ENCODE assay signal across 1 cellular context in the genomic region with DNA sequence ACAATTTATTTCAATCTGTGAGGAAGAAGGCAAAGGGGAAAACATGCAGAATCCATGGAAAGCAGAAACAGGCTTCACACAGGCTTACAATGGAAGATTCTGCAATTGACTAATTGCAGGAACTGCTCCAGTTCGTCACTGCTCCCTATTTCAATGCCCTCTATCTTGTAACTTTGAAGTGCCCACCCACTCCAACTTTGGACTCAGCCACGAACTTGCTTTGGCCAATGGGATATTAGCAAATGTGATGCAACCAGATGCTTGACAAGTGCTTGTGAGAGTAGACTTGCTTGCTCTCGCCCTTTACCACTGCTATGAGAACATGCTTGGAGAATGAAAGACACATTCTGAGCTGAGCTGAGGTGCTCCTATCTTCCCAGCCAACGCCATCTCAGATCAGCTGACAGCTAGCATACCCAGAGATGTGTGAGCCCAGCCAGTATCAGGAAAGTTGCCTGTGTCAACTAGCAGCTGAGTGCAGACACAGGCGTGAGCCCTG.
TF ChIP-seq lines count a peak whose summit lies in the region.

No MANE protein-coding gene starts in this region.

TF ChIP-seq in H1, 55 proteins besides CTCF, POLR2A, EP300 and RAD21:
- TF ChIP-seq TAF7 (optimal IDR thresholded peaks at IDR 0.05; ENCODE audit: borderline replicate concordance, low read depth, low read length) (no peak), CEBPB (IDR thresholded peaks at IDR 0.05; ENCODE audit: low read depth, low read length) (no peak), KDM5A (IDR thresholded peaks at IDR 0.05; ENCODE audit: low read length) (no peak), PHF8 (conservative IDR thresholded peaks at IDR 0.05; ENCODE audit: low read depth, low read length) (no peak), HDAC6 (IDR thresholded peaks at IDR 0.05; ENCODE audit: low read depth, low read length) (no peak), SP4 (IDR thresholded peaks at IDR 0.05; ENCODE audit: low read length) (no peak), SP1 (IDR thresholded peaks at IDR 0.05; ENCODE audit: low read depth, low read length) (no peak), KDM1A (IDR thresholded peaks at IDR 0.05; ENCODE audit: borderline replicate concordance, low read length) (no peak), CHD1 (IDR thresholded peaks at IDR 0.05; ENCODE audit: low read depth, low read length) (no peak), RXRA (IDR thresholded peaks at IDR 0.05; ENCODE audit: insufficient read depth, low read depth, low read length) (no peak), TCF12 (IDR thresholded peaks at IDR 0.05; ENCODE audit: low read depth, low read length) (no peak), ASH2L (IDR thresholded peaks at IDR 0.05; ENCODE audit: low read length) (no peak), JUN (IDR thresholded peaks at IDR 0.05; ENCODE audit: low read depth, low read length) (no peak)
- TF ChIP-seq, protein P1, sequence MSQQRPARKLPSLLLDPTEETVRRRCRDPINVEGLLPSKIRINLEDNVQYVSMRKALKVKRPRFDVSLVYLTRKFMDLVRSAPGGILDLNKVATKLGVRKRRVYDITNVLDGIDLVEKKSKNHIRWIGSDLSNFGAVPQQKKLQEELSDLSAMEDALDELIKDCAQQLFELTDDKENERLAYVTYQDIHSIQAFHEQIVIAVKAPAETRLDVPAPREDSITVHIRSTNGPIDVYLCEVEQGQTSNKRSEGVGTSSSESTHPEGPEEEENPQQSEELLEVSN (IDR thresholded peaks at IDR 0.05) = no peak
- TF ChIP-seq, protein P2, sequence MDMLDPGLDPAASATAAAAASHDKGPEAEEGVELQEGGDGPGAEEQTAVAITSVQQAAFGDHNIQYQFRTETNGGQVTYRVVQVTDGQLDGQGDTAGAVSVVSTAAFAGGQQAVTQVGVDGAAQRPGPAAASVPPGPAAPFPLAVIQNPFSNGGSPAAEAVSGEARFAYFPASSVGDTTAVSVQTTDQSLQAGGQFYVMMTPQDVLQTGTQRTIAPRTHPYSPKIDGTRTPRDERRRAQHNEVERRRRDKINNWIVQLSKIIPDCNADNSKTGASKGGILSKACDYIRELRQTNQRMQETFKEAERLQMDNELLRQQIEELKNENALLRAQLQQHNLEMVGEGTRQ (IDR thresholded peaks at IDR 0.05; ENCODE audit: low read length) = no peak
- TF ChIP-seq, protein P3, sequence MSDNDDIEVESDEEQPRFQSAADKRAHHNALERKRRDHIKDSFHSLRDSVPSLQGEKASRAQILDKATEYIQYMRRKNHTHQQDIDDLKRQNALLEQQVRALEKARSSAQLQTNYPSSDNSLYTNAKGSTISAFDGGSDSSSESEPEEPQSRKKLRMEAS (IDR thresholded peaks at IDR 0.05) = no peak
- TF ChIP-seq, protein P4, sequence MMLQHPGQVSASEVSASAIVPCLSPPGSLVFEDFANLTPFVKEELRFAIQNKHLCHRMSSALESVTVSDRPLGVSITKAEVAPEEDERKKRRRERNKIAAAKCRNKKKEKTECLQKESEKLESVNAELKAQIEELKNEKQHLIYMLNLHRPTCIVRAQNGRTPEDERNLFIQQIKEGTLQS (IDR thresholded peaks at IDR 0.05; ENCODE audit: insufficient read depth, low read depth, low read length) = no peak
